ENCODE assay signal across 30 cellular contexts in genomic region chr5:1334831-1335539, GRCh38. TPM values are rescaled to one million over a fixed set of nuclear protein-coding genes. Genes with fewer than 3 reads are reported as not detected.
"Had no signal": no experiment of that assay in that cellular context is flagged by ENCODE, and none has a peak within 500 bp of the region (broad histone marks: within the 10 kb centered on the region; RNA-seq: fewer than 3 reads in every experiment).

No MANE protein-coding gene starts in this region.

- H3K9me3 ChIP-seq: adrenal gland, esophagus squamous epithelium, gastrocnemius medialis, mucosa of descending colon, ovary, right lobe of liver, tibial artery had no signal

- H3K4me1 Mint-ChIP-seq: neural progenitor cell; stimulated activated effector memory CD8-positive, alpha-beta T cell treated with anti-CD3 and anti-CD28 coated beads, Interleukin-12 subunit alpha, Interleukin-12 subunit beta, amount 100 ng/mL, for 72 hours; WTC11 had no signal

- H3K27me3 Mint-ChIP-seq: activated naive CD8-positive, alpha-beta T cell; activated T-cell treated with anti-CD3 and anti-CD28 coated beads, Interleukin-2, amount 50 U/mL, for 24 hours; memory B cell; naive B cell; stimulated activated naive CD8-positive, alpha-beta T cell treated with anti-CD3 and anti-CD28 coated beads, Interleukin-15, amount 100 ng/mL, for 72 hours; T-cell had no signal

- DNase-seq: activated CD4-positive, alpha-beta T cell treated with anti-CD3 and anti-CD28 coated beads, Interleukin-2, amount 50 U/mL, for 4 hours; activated CD8-positive, alpha-beta memory T cell treated with anti-CD3 and anti-CD28 coated beads for 24 hours; activated CD8-positive, alpha-beta memory T cell treated with anti-CD3 and anti-CD28 coated beads, Interleukin-2, amount 50 U/mL, for 4 hours; activated naive CD4-positive, alpha-beta T cell; activated T-cell treated with anti-CD3 and anti-CD28 coated beads, Interleukin-2, amount 50 U/mL, for 24 hours; adrenal gland; central memory CD4-positive, alpha-beta T cell; esophagus squamous epithelium; gastrocnemius medialis; hippocampal formation; naive B cell; ovary; stimulated activated CD4-positive, alpha-beta T cell treated with anti-CD3 and anti-CD28 coated beads, Interleukin-2, amount 100 ng/mL, for 24 hours; stimulated activated naive CD8-positive, alpha-beta T cell treated with anti-CD3 and anti-CD28 coated beads, Interleukin-15, amount 100 ng/mL, for 72 hours; T-cell; tibial artery had no signal

- H3K9me3 Mint-ChIP-seq: activated T-cell treated with anti-CD3 and anti-CD28 coated beads, Interleukin-2, amount 50 U/mL, for 24 hours; activated T-helper 2 cell treated with anti-CD3 and anti-CD28 coated beads, Interferon-gamma antibody, Interleukin-2, Interleukin-4, amounts not matched to agents 10 μg/mL and 5 μg/mL and 100 μg/mL, durations not matched to agents 14 hours and 24 hours and 36 hours; memory B cell; naive B cell; neural progenitor cell; stimulated activated effector memory CD8-positive, alpha-beta T cell treated with anti-CD3 and anti-CD28 coated beads, Interleukin-12 subunit alpha, Interleukin-12 subunit beta, amount 100 ng/mL, for 72 hours; stimulated activated naive CD8-positive, alpha-beta T cell treated with anti-CD3 and anti-CD28 coated beads, Interleukin-15, amount 100 ng/mL, for 72 hours; T-cell; T-helper 2 cell treated with Interferon-gamma antibody and Interleukin-4, amounts not matched to agents 5 μg/mL and 100 μg/mL, for 36 hours; WTC11 had no signal

- H3K4me1 ChIP-seq: adrenal gland, gastrocnemius medialis, neural progenitor cell had no signal

- FAIRE-seq: astrocyte, colon had no signal

- H3K27ac Mint-ChIP-seq: activated naive CD8-positive, alpha-beta T cell; activated T-cell treated with anti-CD3 and anti-CD28 coated beads, Interleukin-2, amount 50 U/mL, for 24 hours; activated T-helper 2 cell treated with anti-CD3 and anti-CD28 coated beads, Interferon-gamma antibody, Interleukin-2, Interleukin-4, amounts not matched to agents 10 μg/mL and 5 μg/mL and 100 μg/mL, durations not matched to agents 14 hours and 24 hours and 36 hours; naive B cell; neural progenitor cell; stimulated activated naive CD8-positive, alpha-beta T cell treated with anti-CD3 and anti-CD28 coated beads, Interleukin-15, amount 100 ng/mL, for 72 hours; T-cell; T-helper 2 cell treated with Interferon-gamma antibody and Interleukin-4, amounts not matched to agents 5 μg/mL and 100 μg/mL, for 36 hours; WTC11 had no signal

- H3K27ac ChIP-seq: adrenal gland, esophagus squamous epithelium, gastrocnemius medialis, neural progenitor cell, ovary, right lobe of liver, skin epidermis, tibial artery had no signal

- ATAC-seq: gastrocnemius medialis; right lobe of liver; stimulated activated effector memory CD8-positive, alpha-beta T cell treated with anti-CD3 and anti-CD28 coated beads, Interleukin-12 subunit alpha, Interleukin-12 subunit beta, amount 100 ng/mL, for 72 hours; stimulated activated naive CD8-positive, alpha-beta T cell treated with anti-CD3 and anti-CD28 coated beads, Interleukin-15, amount 100 ng/mL, for 72 hours; T-cell; WTC11 had no signal

- H3K9ac ChIP-seq: neural progenitor cell had no signal

- H3K27me3 ChIP-seq: adrenal gland, esophagus squamous epithelium, gastrocnemius medialis, neural progenitor cell, ovary, right lobe of liver, tibial artery had no signal

- H3K4me2 ChIP-seq: neural progenitor cell had no signal

- H3K36me3 ChIP-seq: neural progenitor cell, ovary had no signal

- H3K4me3 ChIP-seq: adrenal gland, esophagus squamous epithelium, gastrocnemius medialis, mucosa of descending colon, neural progenitor cell, ovary, right lobe of liver, skin epidermis, tibial artery had no signal

- H3K4me3 Mint-ChIP-seq: activated naive CD8-positive, alpha-beta T cell; activated T-cell treated with anti-CD3 and anti-CD28 coated beads, Interleukin-2, amount 50 U/mL, for 24 hours; memory B cell; naive B cell; neural progenitor cell; stimulated activated effector memory CD8-positive, alpha-beta T cell treated with anti-CD3 and anti-CD28 coated beads, Interleukin-12 subunit alpha, Interleukin-12 subunit beta, amount 100 ng/mL, for 72 hours; stimulated activated naive CD8-positive, alpha-beta T cell treated with anti-CD3 and anti-CD28 coated beads, Interleukin-15, amount 100 ng/mL, for 72 hours; T-helper 2 cell treated with Interferon-gamma antibody and Interleukin-4, amounts not matched to agents 5 μg/mL and 100 μg/mL, for 36 hours; WTC11 had no signal

- H2AFZ ChIP-seq: neural progenitor cell had no signal

RNA-seq across cellular contexts. Expression of gene TERT, which starts 40.1 kb away (rescaled TPM):
- total RNA-seq: gastrocnemius medialis, right lobe of liver, urinary bladder had no signal
- polyA plus RNA-seq: adrenal gland, liver, ovary, urinary bladder had no signal
